ENCODE assay signal across 9 cellular contexts in genomic region chr10:7193369-7193768, GRCh38.
DNase-seq lines count a peak whose midpoint lies in the region; ATAC-seq and TF ChIP-seq lines count a peak whose summit lies in the region.
"Had no signal": no experiment of that assay in that cellular context is flagged by ENCODE, and none has a peak within 500 bp of the region (broad histone marks: within the 10 kb centered on the region; RNA-seq: fewer than 3 reads in every experiment).

No MANE protein-coding gene starts in this region.

- no peaks in the 10 kb centered on the region for H3K9me2 ChIP-seq in hepatocyte (replicated peaks; ENCODE audit: insufficient read depth)

- H3K27me3 ChIP-seq in hepatocyte (no peaks in the 10 kb centered on the region), colonic mucosa (no peaks in the 10 kb centered on the region)

- no peaks in the 10 kb centered on the region for H3K27me3 Mint-ChIP-seq in activated B cell treated with CpG ODN at 0.5 μM for 24 hours
- H3K27me3 Mint-ChIP-seq in activated naive CD4-positive, alpha-beta T cell treated with anti-CD3 and anti-CD28 coated beads, Interleukin-2, amount 50 U/mL, for 24 hours = no peaks in the 10 kb centered on the region

- intact Hi-C loops in activated B cell treated with CpG ODN at 0.5 μM for 24 hours (cut with micrococcal nuclease) (loop anchor here (2.0 to 5.0 kb wide), 2 partner anchors 71 to 276 kb away; no protein-coding TSS in a partner anchor), colonic mucosa (cut with DNase I) (no loop called here)

- DNase-seq in activated B cell treated with CpG ODN at 0.5 μM for 24 hours (no peak), hepatocyte (ENCODE audit: low spot score) (no peak), colonic mucosa (no peak), AML-193 (lab: John Stamatoyannopoulos, UW) (no peak)
- DNase-seq in stimulated activated CD4-positive, alpha-beta T cell treated with anti-CD3 and anti-CD28 coated beads, Interleukin-4, amount 100 ng/mL, for 1 hour = peak; percentile 30
- DNase-seq: NCI-H526 treated with DMSO at 0.1 percent for 48 hours had no signal

- POLR2A ChIA-PET in activated B cell treated with CpG ODN at 0.5 μM for 24 hours (lab: Charles Lee) = interaction anchor here (1.4 kb wide), 1 partner anchor 9 kb away, joined by 5 read pairs; no protein-coding TSS in a partner anchor

- H3K9me3 ChIP-seq in hepatocyte (ENCODE audit: low read depth) (no peaks in the 10 kb centered on the region), colonic mucosa (no peaks in the 10 kb centered on the region)

- no peaks in the 10 kb centered on the region for H3K79me2 ChIP-seq in hepatocyte

- no peak overlapping the region for H3K9ac ChIP-seq in colonic mucosa (ENCODE audit: low read depth in 2 of 2, low read length in 2 of 2)

- peaks cover 10% of the 10 kb centered on the region for H3K9me3 Mint-ChIP-seq in activated B cell treated with CpG ODN at 0.5 μM for 24 hours
- peaks cover 4% of the 10 kb centered on the region for H3K9me3 Mint-ChIP-seq in activated naive CD4-positive, alpha-beta T cell treated with anti-CD3 and anti-CD28 coated beads, Interleukin-2, amount 50 U/mL, for 24 hours

- H2AFZ ChIP-seq in hepatocyte = no peak overlapping the region

- no peaks in the 10 kb centered on the region for H4K20me1 ChIP-seq in hepatocyte (ENCODE audit: insufficient read depth, poor library complexity, severe bottlenecking)

- H3K27ac Mint-ChIP-seq in activated B cell treated with CpG ODN at 0.5 μM for 24 hours = peak overlapping the region; percentile 87
- H3K27ac Mint-ChIP-seq in activated naive CD4-positive, alpha-beta T cell treated with anti-CD3 and anti-CD28 coated beads, Interleukin-2, amount 50 U/mL, for 24 hours = peak overlapping the region; percentile 90

- TF ChIP-seq CTCF in activated B cell treated with CpG ODN at 0.5 μM for 24 hours (IDR thresholded peaks at IDR 0.05) (no peak), hepatocyte (IDR thresholded peaks at IDR 0.05; ENCODE audit: poor library complexity) (no peak), colonic mucosa (IDR thresholded peaks at IDR 0.05) (no peak)

- peak overlapping the region; percentile 66 for H3K4me3 Mint-ChIP-seq in activated B cell treated with CpG ODN at 0.5 μM for 24 hours
- H3K4me3 Mint-ChIP-seq in activated naive CD4-positive, alpha-beta T cell treated with anti-CD3 and anti-CD28 coated beads, Interleukin-2, amount 50 U/mL, for 24 hours = peak overlapping the region; percentile 73

- CTCF ChIA-PET in activated B cell treated with CpG ODN at 0.5 μM for 24 hours (lab: Charles Lee) = interaction anchor here (1.0 to 1.5 kb wide), 2 partner anchors 8 to 65 kb away, joined by 3 read pairs; no protein-coding TSS in a partner anchor

- ATAC-seq in GM18498 (IDR thresholded peaks at IDR 0.05; ENCODE audit: unreplicated experiment) = peak; percentile 52
- ATAC-seq in activated B cell treated with CpG ODN at 0.5 μM for 24 hours (ENCODE audit: low read depth) = peak; percentile 60
- ATAC-seq in GM18873 (IDR thresholded peaks at IDR 0.05; ENCODE audit: low FRiP score, unreplicated experiment) = no peak

- H3K4me3 ChIP-seq in hepatocyte (no peak overlapping the region), colonic mucosa (no peak overlapping the region)

- 94% methylated on average over 7 of the region's 7 CpGs for WGBS in hepatocyte (ENCODE audit: low lambda C conversion rate, missing lambda C conversion rate)

- no peak overlapping the region for H3K4me2 ChIP-seq in hepatocyte

- no peaks in the 10 kb centered on the region for H3K36me3 ChIP-seq in hepatocyte (replicated peaks; ENCODE audit: insufficient read depth, low read depth)
- no peaks in the 10 kb centered on the region for H3K36me3 ChIP-seq in colonic mucosa

- H3K27ac ChIP-seq in hepatocyte (no peak overlapping the region), colonic mucosa (no peak overlapping the region)

- peaks cover 4% of the 10 kb centered on the region for H3K4me1 ChIP-seq in hepatocyte (ENCODE audit: insufficient read depth)
- H3K4me1 ChIP-seq in colonic mucosa = no peaks in the 10 kb centered on the region

- peaks cover 42% of the 10 kb centered on the region for H3K36me3 Mint-ChIP-seq in activated B cell treated with CpG ODN at 0.5 μM for 24 hours (ENCODE audit: low read depth)
- H3K36me3 Mint-ChIP-seq in activated naive CD4-positive, alpha-beta T cell treated with anti-CD3 and anti-CD28 coated beads, Interleukin-2, amount 50 U/mL, for 24 hours = peaks cover 43% of the 10 kb centered on the region

- peaks cover 50% of the 10 kb centered on the region for H3K4me1 Mint-ChIP-seq in activated B cell treated with CpG ODN at 0.5 μM for 24 hours
- H3K4me1 Mint-ChIP-seq in activated naive CD4-positive, alpha-beta T cell treated with anti-CD3 and anti-CD28 coated beads, Interleukin-2, amount 50 U/mL, for 24 hours = peaks cover 82% of the 10 kb centered on the region
